ENCODE assay signal across 8 cellular contexts in genomic region chr6:127117979-127118504, GRCh38. TPM values are rescaled to one million over a fixed set of nuclear protein-coding genes. Genes with fewer than 3 reads are reported as not detected.
A peak's percentile ranks its signal among the peaks of the same experiment; 100 is the strongest.
DNase-seq lines count a peak whose midpoint lies in the region; ATAC-seq and TF ChIP-seq lines count a peak whose summit lies in the region.

No MANE protein-coding gene starts in this region.

- no peak overlapping the region for H3K27ac Mint-ChIP-seq in immature natural killer cell

- H3K9me3 Mint-ChIP-seq in immature natural killer cell, result peaks cover 0 to 7% (median under 1%) of the 10 kb centered on the region in 6 donors

- H3K4me1 Mint-ChIP-seq in immature natural killer cell, result peaks cover 0 to 5% of the 10 kb centered on the region in 2 donors

- no peak overlapping the region for H3K9ac ChIP-seq in rectal smooth muscle tissue (ENCODE audit: low read length)

- H3K4me3 ChIP-seq in rectal smooth muscle tissue (ENCODE audit: low read length), result peak overlapping the region; percentile 77

- H3K4me1 ChIP-seq in foreskin keratinocyte (no peaks in the 10 kb centered on the region), rectal smooth muscle tissue (ENCODE audit: control insufficient read depth, insufficient read depth, low read length) (peaks cover 7% of the 10 kb centered on the region)

- H3K27me3 ChIP-seq in foreskin keratinocyte (peaks cover 92% of the 10 kb centered on the region), rectal smooth muscle tissue (ENCODE audit: control insufficient read depth, insufficient read depth, low read length) (peaks cover 12% of the 10 kb centered on the region)

- peaks cover 9 to 28% (median 15%) of the 10 kb centered on the region in 3 donors for H3K27me3 Mint-ChIP-seq in immature natural killer cell (ENCODE audit: low read depth in 3 of 3)

- H3K36me3 Mint-ChIP-seq in immature natural killer cell, result peaks cover 0 to 4% (median 0%) of the 10 kb centered on the region in 3 donors

- no peak for TF ChIP-seq CTCF in foreskin keratinocyte (conservative IDR thresholded peaks at IDR 0.05)

- peak; percentile 1 for ATAC-seq in foreskin keratinocyte
- ATAC-seq in HG03095 (IDR thresholded peaks at IDR 0.05; ENCODE audit: unreplicated experiment), result no peak
- no peak for ATAC-seq in GM21717 (IDR thresholded peaks at IDR 0.05; ENCODE audit: unreplicated experiment)

- no peak overlapping the region for H3K4me3 Mint-ChIP-seq in immature natural killer cell

- H3K27ac ChIP-seq in foreskin keratinocyte (no peak overlapping the region), rectal smooth muscle tissue (ENCODE audit: low read depth, low read length) (no peak overlapping the region)

- H3K36me3 ChIP-seq in rectal smooth muscle tissue (ENCODE audit: control insufficient read depth, insufficient read depth, low read length), result no peaks in the 10 kb centered on the region

- DNase-seq in EL, result peak; percentile 32
- peak; percentile 15 for DNase-seq in NCI-H748 treated with DMSO at 0.1 percent for 48 hours (lab: John Stamatoyannopoulos, UW)
- DNase-seq in foreskin keratinocyte, result no peak
- no peak for DNase-seq in immature natural killer cell
- DNase-seq in stimulated activated CD8-positive, alpha-beta memory T cell treated with anti-CD3 and anti-CD28 coated beads, Interleukin-4, amount 100 ng/mL, for 48 hours, result no peak

RNA-seq across cellular contexts. Expression of gene RSPO3, which starts 0.4 kb away (rescaled TPM):
- not detected in 2 replicates for total RNA-seq in foreskin keratinocyte
- polyA plus RNA-seq in foreskin keratinocyte (not detected in 2 replicates), immature natural killer cell (not detected)

Comparison
In these comparisons a context has a peak if more than half of its experiments do, and no peak if none do; other contexts are left out.
1. DNase-seq: peak in EL (single experiment) and NCI-H748 treated with DMSO at 0.1 percent for 48 hours (single experiment); none in foreskin keratinocyte (0 of 2), immature natural killer cell (0 of 3) and stimulated activated CD8-positive, alpha-beta memory T cell treated with anti-CD3 and anti-CD28 coated beads, Interleukin-4, amount 100 ng/mL, for 48 hours (single experiment).